ENCODE assay signal across 8 cellular contexts in the genomic region with DNA sequence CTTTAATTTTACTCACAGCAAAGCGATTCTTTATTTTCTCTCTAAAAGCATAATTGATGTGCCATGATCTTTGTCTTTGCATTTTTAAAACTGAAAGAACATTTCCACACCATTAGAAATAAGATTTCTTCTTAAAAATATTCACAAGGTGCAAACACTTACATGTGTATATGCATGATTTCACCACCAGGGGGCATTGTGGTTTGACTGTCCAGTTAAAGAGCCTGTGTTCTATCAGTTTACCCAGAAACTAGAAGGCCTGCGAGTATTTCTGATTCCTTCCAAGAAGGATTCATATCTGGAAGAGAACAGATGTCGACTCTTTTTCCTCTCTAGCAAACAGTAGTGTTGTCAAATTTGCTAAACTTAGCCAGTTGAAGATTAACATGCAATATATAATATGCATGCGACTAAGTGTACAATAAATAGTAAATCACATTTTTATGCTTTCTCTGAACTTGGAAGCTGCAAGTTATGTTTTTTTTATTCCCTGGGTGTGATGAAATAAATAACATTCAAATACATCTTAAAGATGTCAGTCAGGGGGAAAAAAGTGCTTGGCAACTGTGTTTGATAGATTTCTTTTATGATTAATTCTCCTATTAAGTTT.
DNase-seq lines count a peak whose midpoint lies in the region; ATAC-seq, FAIRE-seq and TF ChIP-seq lines count a peak whose summit lies in the region.

No MANE protein-coding gene starts in this region.

- FAIRE-seq in GM12891 (lab: Jason Lieb, UNC) (peak; percentile 38), small intestine (lab: Jason Lieb, UNC) (peak; percentile 30)

- no peak overlapping the region for H3K27ac ChIP-seq in small intestine (ENCODE audit: low read depth in 1 of 2, low read length in 1 of 2)

- H3K4me1 ChIP-seq in small intestine (ENCODE audit: control insufficient read depth in 2 of 2, insufficient read depth in 1 of 2, low read depth in 1 of 2, low read length in 1 of 2) = peaks cover 0 to 4% of the 10 kb centered on the region in 2 donors

- POLR2A ChIA-PET in BJ (lab: Charles Lee) = no interaction called here

- H3K27me3 ChIP-seq in BJ (ENCODE audit: control insufficient read depth, insufficient read depth, low read length) = no peaks in the 10 kb centered on the region
- no peaks in the 10 kb centered on the region for H3K27me3 ChIP-seq in small intestine (ENCODE audit: control insufficient read depth in 2 of 2, insufficient read depth in 2 of 2, low read length in 2 of 2)

- H3K36me3 ChIP-seq in BJ (ENCODE audit: control insufficient read depth, insufficient read depth, low read length) (no peaks in the 10 kb centered on the region), small intestine (ENCODE audit: control insufficient read depth in 2 of 2, insufficient read depth in 2 of 2, low read length in 2 of 2) (no peaks in the 10 kb centered on the region)

- ATAC-seq in HG03097 (IDR thresholded peaks at IDR 0.05; ENCODE audit: low FRiP score, unreplicated experiment) = no peak

- no peaks in the 10 kb centered on the region for H3K9me3 ChIP-seq in small intestine (ENCODE audit: control insufficient read depth, low read depth)

- no peaks in the 10 kb centered on the region for H3K27me3 Mint-ChIP-seq in activated T-helper 1 cell treated with anti-CD3 and anti-CD28 coated beads, Interleukin-12 subunit alpha, Interleukin-12 subunit beta, Interleukin-2, Interleukin-4 antibody, amounts not matched to agents 30 ng/mL and 10 ng/mL and 1 ng/mL, durations not matched to agents 14 hours and 24 hours and 36 hours (ENCODE audit: insufficient read depth)
- no peaks in the 10 kb centered on the region for H3K27me3 Mint-ChIP-seq in glutamatergic neuron (ENCODE audit: unreplicated experiment)

- WGBS in small intestine, 3 donors = 19 to 32% (median 27%) methylated on average over 4 of the region's 4 CpGs

- H3K36me3 Mint-ChIP-seq in activated T-helper 1 cell treated with anti-CD3 and anti-CD28 coated beads, Interleukin-12 subunit alpha, Interleukin-12 subunit beta, Interleukin-2, Interleukin-4 antibody, amounts not matched to agents 30 ng/mL and 10 ng/mL and 1 ng/mL, durations not matched to agents 14 hours and 24 hours and 36 hours (ENCODE audit: low read depth) = no peaks in the 10 kb centered on the region
- no peaks in the 10 kb centered on the region for H3K36me3 Mint-ChIP-seq in glutamatergic neuron (ENCODE audit: unreplicated experiment)

- TF ChIP-seq CTCF in BJ (IDR thresholded peaks at IDR 0.05; ENCODE audit: insufficient read depth, low read depth, low read length) (peak; percentile 47; the same call in 1 of the 2 replicates), glutamatergic neuron (IDR thresholded peaks at IDR 0.05; ENCODE audit: partially characterized antibody, unreplicated experiment) (peak; percentile 98)

- no peak overlapping the region for H3K27ac Mint-ChIP-seq in activated T-helper 1 cell treated with anti-CD3 and anti-CD28 coated beads, Interleukin-12 subunit alpha, Interleukin-12 subunit beta, Interleukin-2, Interleukin-4 antibody, amounts not matched to agents 30 ng/mL and 10 ng/mL and 1 ng/mL, durations not matched to agents 14 hours and 24 hours and 36 hours
- H3K27ac Mint-ChIP-seq in glutamatergic neuron (ENCODE audit: unreplicated experiment) = no peak overlapping the region

- intact Hi-C loops in activated T-helper 1 cell treated with anti-CD3 and anti-CD28 coated beads, Interleukin-12 subunit alpha, Interleukin-12 subunit beta, Interleukin-2, Interleukin-4 antibody, amounts not matched to agents 30 ng/mL and 10 ng/mL and 1 ng/mL, durations not matched to agents 14 hours and 24 hours and 36 hours (cut with micrococcal nuclease) = loop anchor here (1.0 kb wide), 3 partner anchors 267 to 1963 kb away; no protein-coding TSS in a partner anchor

- DNase-seq in BJ (ENCODE audit: low read depth) = no peak
- DNase-seq in GM12891 (ENCODE audit: insufficient read length, low spot score) = peak; percentile 12
- peak; percentile 80 for DNase-seq in NCI-H82 (lab: John Stamatoyannopoulos, UW)
- DNase-seq in activated T-helper 1 cell treated with anti-CD3 and anti-CD28 coated beads, Interleukin-12 subunit alpha, Interleukin-12 subunit beta, Interleukin-2, Interleukin-4 antibody, amounts not matched to agents 30 ng/mL and 10 ng/mL and 1 ng/mL, durations not matched to agents 14 hours and 24 hours and 36 hours (ENCODE audit: low spot score) = peak; percentile 9
- DNase-seq in glutamatergic neuron = peak; percentile 34
- DNase-seq in small intestine = peak; percentile 55
- DNase-seq in amniotic stem cell (lab: John Stamatoyannopoulos, UW) = no peak

- H3K4me3 ChIP-seq in BJ (ENCODE audit: low read depth, low read length) (no peak overlapping the region), small intestine (ENCODE audit: low read depth in 1 of 2, low read length in 2 of 2) (no peak overlapping the region)

- no peaks in the 10 kb centered on the region for H3K4me1 Mint-ChIP-seq in activated T-helper 1 cell treated with anti-CD3 and anti-CD28 coated beads, Interleukin-12 subunit alpha, Interleukin-12 subunit beta, Interleukin-2, Interleukin-4 antibody, amounts not matched to agents 30 ng/mL and 10 ng/mL and 1 ng/mL, durations not matched to agents 14 hours and 24 hours and 36 hours (ENCODE audit: low read depth)
- no peaks in the 10 kb centered on the region for H3K4me1 Mint-ChIP-seq in glutamatergic neuron (ENCODE audit: low read depth, unreplicated experiment)

- H3K4me3 Mint-ChIP-seq in activated T-helper 1 cell treated with anti-CD3 and anti-CD28 coated beads, Interleukin-12 subunit alpha, Interleukin-12 subunit beta, Interleukin-2, Interleukin-4 antibody, amounts not matched to agents 30 ng/mL and 10 ng/mL and 1 ng/mL, durations not matched to agents 14 hours and 24 hours and 36 hours = no peak overlapping the region
- no peak overlapping the region for H3K4me3 Mint-ChIP-seq in glutamatergic neuron (ENCODE audit: unreplicated experiment)

- no peak for TF ChIP-seq POLR2A in GM12891 (IDR thresholded peaks at IDR 0.05; ENCODE audit: low read depth, low read length)

- no peaks in the 10 kb centered on the region for H3K9me3 Mint-ChIP-seq in activated T-helper 1 cell treated with anti-CD3 and anti-CD28 coated beads, Interleukin-12 subunit alpha, Interleukin-12 subunit beta, Interleukin-2, Interleukin-4 antibody, amounts not matched to agents 30 ng/mL and 10 ng/mL and 1 ng/mL, durations not matched to agents 14 hours and 24 hours and 36 hours
- H3K9me3 Mint-ChIP-seq in glutamatergic neuron (ENCODE audit: unreplicated experiment) = no peaks in the 10 kb centered on the region

- CTCF ChIA-PET in BJ (lab: Yijun Ruan, JAX) = interaction anchor here (0.5 to 1.3 kb wide), 3 partner anchors 13 to 1099 kb away, joined by 3 to 5 read pairs (median 3); no protein-coding TSS in a partner anchor

TF ChIP-seq in GM12891, 5 proteins besides CTCF, POLR2A, EP300 and RAD21:
- no peak for TF ChIP-seq PAX5 (IDR thresholded peaks at IDR 0.05; ENCODE audit: insufficient read depth, low read length, severe bottlenecking)
- TF ChIP-seq SPI1 (IDR thresholded peaks at IDR 0.05; ENCODE audit: low read depth, low read length) = no peak
- no peak for TF ChIP-seq POU2F2 (IDR thresholded peaks at IDR 0.05; ENCODE audit: low read depth, low read length)
- TF ChIP-seq TAF1 (IDR thresholded peaks at IDR 0.05; ENCODE audit: low read depth, low read length) = no peak
- TF ChIP-seq POLR2AphosphoS5 (IDR thresholded peaks at IDR 0.05; ENCODE audit: low read depth, low read length) = no peak

Comparison
In these comparisons a context has a peak if more than half of its experiments do, and no peak if none do; other contexts are left out.
1. DNase-seq: peak in GM12891 (single experiment), NCI-H82 (single experiment), activated T-helper 1 cell treated with anti-CD3 and anti-CD28 coated beads, Interleukin-12 subunit alpha, Interleukin-12 subunit beta, Interleukin-2, Interleukin-4 antibody, amounts not matched to agents 30 ng/mL and 10 ng/mL and 1 ng/mL, durations not matched to agents 14 hours and 24 hours and 36 hours (single experiment), glutamatergic neuron (single experiment) and small intestine (single experiment); none in BJ (single experiment) and amniotic stem cell (single experiment).